Comparison of ENCODE assay signal across 14 cellular contexts in genomic region chr20:57627339-57627738, GRCh38. TPM values are rescaled to one million over a fixed set of nuclear protein-coding genes. Genes with fewer than 3 reads are reported as not detected.
A peak's percentile ranks its signal among the peaks of the same experiment; 100 is the strongest.
DNase-seq lines count a peak whose midpoint lies in the region; TF ChIP-seq lines count a peak whose summit lies in the region.
"Had no signal": no experiment of that assay in that cellular context is flagged by ENCODE, and none has a peak within 500 bp of the region (broad histone marks: within the 10 kb centered on the region; RNA-seq: fewer than 3 reads in every experiment).

No MANE protein-coding gene starts in this region.

- H3K79me2 ChIP-seq in OCI-LY7 (ENCODE audit: insufficient read depth, low read depth, low read length) = no peaks in the 10 kb centered on the region
- H3K79me2 ChIP-seq in hepatocyte = no peaks in the 10 kb centered on the region

- no peak overlapping the region for H3K4me3 Mint-ChIP-seq in T-helper 1 cell treated with Interleukin-12 subunit alpha and Interleukin-12 subunit beta and Interleukin-4 antibody, amounts not matched to agents 30 μg/mL and 1 μg/mL, for 36 hours

- H3K4me1 ChIP-seq in OCI-LY7 (ENCODE audit: insufficient read depth, low read length, poor library complexity, severe bottlenecking) = peaks cover 45% of the 10 kb centered on the region
- H3K4me1 ChIP-seq in hepatocyte (ENCODE audit: insufficient read depth) = no peaks in the 10 kb centered on the region
- peaks cover 17 to 50% (median 36%) of the 10 kb centered on the region in 6 donors for H3K4me1 ChIP-seq in spleen

- BruUV-seq in OCI-LY7 (replicated peaks; lab: Mats Ljungman, UMichigan) = no TSS peak

- peaks cover 25% of the 10 kb centered on the region for H3K9me3 Mint-ChIP-seq in T-helper 1 cell treated with Interleukin-12 subunit alpha and Interleukin-12 subunit beta and Interleukin-4 antibody, amounts not matched to agents 30 μg/mL and 1 μg/mL, for 36 hours

- no peaks in the 10 kb centered on the region for H4K20me1 ChIP-seq in OCI-LY7 (ENCODE audit: insufficient read depth, low read length)
- H4K20me1 ChIP-seq in hepatocyte (ENCODE audit: insufficient read depth, poor library complexity, severe bottlenecking) = no peaks in the 10 kb centered on the region

- H2AFZ ChIP-seq in OCI-LY7 (ENCODE audit: low read length) = peak overlapping the region; percentile 86; the same call in 1 of the 2 replicates
- no peak overlapping the region for H2AFZ ChIP-seq in hepatocyte

- TF ChIP-seq POLR2A in spleen (IDR thresholded peaks at IDR 0.05) = no peak

- H3K27ac ChIP-seq in OCI-LY7 (ENCODE audit: low read depth, low read length, poor library complexity, severe bottlenecking) (peak overlapping the region; percentile 93), hepatocyte (peak overlapping the region; percentile 49), spleen (peak overlapping the region; percentile 86 to 92 (median 90))
- H3K27ac ChIP-seq: 22Rv1, cardiac muscle cell had no signal

- H3K27ac Mint-ChIP-seq in T-helper 1 cell treated with Interleukin-12 subunit alpha and Interleukin-12 subunit beta and Interleukin-4 antibody, amounts not matched to agents 30 μg/mL and 1 μg/mL, for 36 hours = peak overlapping the region; percentile 52
- H3K27ac Mint-ChIP-seq: progenitor cell of endocrine pancreas had no signal

- 93% methylated on average over 2 of the region's 2 CpGs for WGBS in hepatocyte (ENCODE audit: low lambda C conversion rate, missing lambda C conversion rate)
- 85 to 92% (median 86%) methylated on average over 2 of the region's 2 CpGs for WGBS in spleen, 5 donors

- H3K4me2 ChIP-seq in OCI-LY7 (ENCODE audit: low read length) (peak overlapping the region; percentile 63), hepatocyte (no peak overlapping the region)

- peaks cover 13% of the 10 kb centered on the region for H3K36me3 Mint-ChIP-seq in T-helper 1 cell treated with Interleukin-12 subunit alpha and Interleukin-12 subunit beta and Interleukin-4 antibody, amounts not matched to agents 30 μg/mL and 1 μg/mL, for 36 hours (ENCODE audit: low read depth)

- CTCF ChIA-PET in OCI-LY7 (lab: Charles Lee; ENCODE audit: unreplicated experiment) = interaction anchor here (1.4 kb wide), 1 partner anchor 55 kb away, joined by 3 read pairs; no protein-coding TSS in a partner anchor

- intact Hi-C loops in OCI-LY7 (cut with micrococcal nuclease; ENCODE audit: unreplicated experiment) = loop anchor here (10.0 kb wide), 1 partner anchor 457 kb away; no protein-coding TSS in a partner anchor
- intact Hi-C loops in spleen (cut with DNase I; ENCODE audit: low total_unique reads) = no loop called here

- peaks cover 21% of the 10 kb centered on the region; the same call in 1 of the 2 replicates for H3K9me3 ChIP-seq in OCI-LY7 (ENCODE audit: low read length)
- H3K9me3 ChIP-seq in hepatocyte (ENCODE audit: low read depth) = no peaks in the 10 kb centered on the region
- H3K9me3 ChIP-seq in spleen = peaks cover 0 to 21% (median 11%) of the 10 kb centered on the region in 8 donors

- TF ChIP-seq CTCF in OCI-LY7 (conservative IDR thresholded peaks at IDR 0.05; ENCODE audit: low read length) = no peak
- no peak for TF ChIP-seq CTCF in hepatocyte (IDR thresholded peaks at IDR 0.05; ENCODE audit: poor library complexity)
- TF ChIP-seq CTCF in spleen (IDR thresholded peaks at IDR 0.05 in 8 of 11, conservative IDR thresholded peaks at IDR 0.05 in 3 of 11) = no peak

- H3K9me2 ChIP-seq in OCI-LY7 (ENCODE audit: insufficient read depth, low read length) = no peaks in the 10 kb centered on the region
- H3K9me2 ChIP-seq in hepatocyte (replicated peaks; ENCODE audit: insufficient read depth) = no peaks in the 10 kb centered on the region

- no peak overlapping the region for H3K4me3 ChIP-seq in OCI-LY7 (ENCODE audit: low read depth, low read length, poor library complexity, severe bottlenecking)
- H3K4me3 ChIP-seq in hepatocyte = no peak overlapping the region
- peak overlapping the region in 2 of 8 donors; percentile 11 to 67 for H3K4me3 ChIP-seq in spleen
- H3K4me3 ChIP-seq: cardiac muscle cell had no signal

- DNase-seq in T-helper 1 cell (no peak), OCI-LY7 (ENCODE audit: low spot score) (no peak), hepatocyte (ENCODE audit: low spot score) (no peak), spleen (peak; percentile 67), NCI-H146 (lab: John Stamatoyannopoulos, UW) (no peak), glomerular visceral epithelial cell (ENCODE audit: extremely low spot score) (no peak), NCI-H2171 treated with DMSO at 0.1 percent for 48 hours (lab: John Stamatoyannopoulos, UW) (no peak)
- DNase-seq: DMS53, left colon, NCI-H524 had no signal

- H3K27me3 ChIP-seq in hepatocyte (no peaks in the 10 kb centered on the region), spleen (replicated peaks in 1 of 7) (no peaks in the 10 kb centered on the region)
- H3K27me3 ChIP-seq: cardiac muscle cell had no signal

- POLR2A ChIA-PET in OCI-LY7 (lab: Charles Lee) = interaction anchor here (0.8 to 2.2 kb wide), 6 partner anchors 9 to 56 kb away, joined by 3 to 11 read pairs (median 5); no protein-coding TSS in a partner anchor

- no peaks in the 10 kb centered on the region; the same call in 1 of the 2 replicates for H3K36me3 ChIP-seq in OCI-LY7 (ENCODE audit: insufficient read depth, low read length)
- H3K36me3 ChIP-seq in hepatocyte (replicated peaks; ENCODE audit: insufficient read depth, low read depth) = no peaks in the 10 kb centered on the region
- H3K36me3 ChIP-seq in spleen = peaks cover 0 to 8% (median 0%) of the 10 kb centered on the region in 6 donors
- H3K36me3 ChIP-seq: cardiac muscle cell had no signal

- H3K27me3 Mint-ChIP-seq in T-helper 1 cell treated with Interleukin-12 subunit alpha and Interleukin-12 subunit beta and Interleukin-4 antibody, amounts not matched to agents 30 μg/mL and 1 μg/mL, for 36 hours (ENCODE audit: low read depth) = peaks cover 55% of the 10 kb centered on the region

- peaks cover 36% of the 10 kb centered on the region for H3K4me1 Mint-ChIP-seq in T-helper 1 cell treated with Interleukin-12 subunit alpha and Interleukin-12 subunit beta and Interleukin-4 antibody, amounts not matched to agents 30 μg/mL and 1 μg/mL, for 36 hours (ENCODE audit: low read depth)

RNA-seq across cellular contexts. Expression of gene ZBP1, which starts 7.1 kb away (rescaled TPM):
- total RNA-seq in OCI-LY7 (2014; rRNA removed; shearing (Covaris generic)) = 1.7 and 3.7 TPM in 2 replicates
- total RNA-seq in OCI-LY7 (2022) (1.5 and 2.0 TPM in 2 replicates), hepatocyte (not detected in 2 replicates), spleen (10 to 100 TPM; 11.7 to 28.4 (median 20.9) TPM)
- polyA plus RNA-seq in hepatocyte (not detected in 2 replicates), spleen (10 to 100 TPM in 1 of 3 donors, 1 to 10 TPM in 2; 8.6 to 11.2 (median 9.8) TPM)
- total RNA-seq: cardiac muscle cell, progenitor cell of endocrine pancreas had no signal
- polyA plus RNA-seq: cardiac muscle cell had no signal
